27 cellular contexts compared by ENCODE assay signal in the genomic region with DNA sequence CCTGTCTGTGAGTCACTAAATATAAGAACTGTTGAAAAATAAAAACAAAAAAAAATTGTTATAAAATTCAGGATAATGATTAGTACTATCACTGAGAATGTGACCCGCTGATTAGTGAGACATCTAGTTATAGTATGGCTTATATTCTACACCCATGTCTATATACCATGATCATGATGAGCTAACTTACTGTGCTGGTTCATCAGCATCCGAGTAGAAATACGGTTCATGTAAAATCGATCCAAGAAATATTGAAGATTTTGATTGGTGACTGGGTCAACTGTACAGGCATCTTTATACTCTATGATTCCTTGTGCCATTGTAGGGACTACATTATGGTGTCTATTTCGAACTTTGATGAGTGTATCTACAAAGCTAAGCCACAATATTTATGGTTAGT. TPM values are rescaled to one million over a fixed set of nuclear protein-coding genes. Genes with fewer than 3 reads are reported as not detected.
DNase-seq lines count a peak whose midpoint lies in the region; ATAC-seq, FAIRE-seq and TF ChIP-seq lines count a peak whose summit lies in the region.
"Had no signal": no experiment of that assay in that cellular context is flagged by ENCODE, and none has a peak within 500 bp of the region (broad histone marks: within the 10 kb centered on the region; RNA-seq: fewer than 3 reads in every experiment).

No MANE protein-coding gene starts in this region.

- WGBS in adrenal gland, 4 donors, result 45 to 69% (median 62%) methylated on average over 5 of the region's 5 CpGs
- 87 to 93% methylated on average over 5 of the region's 5 CpGs for WGBS in pancreas, 2 donors

- DNase-seq in adrenal gland, result no peak
- DNase-seq in pancreas, result no peak
- no peak for DNase-seq in thoracic aorta (ENCODE audit: low spot score)
- DNase-seq in T1000 (lab: John Stamatoyannopoulos, UW), result no peak
- no peak for DNase-seq in frontal cortex (ENCODE audit: low spot score in 2 of 2)
- DNase-seq: activated CD4-positive, alpha-beta T cell treated with anti-CD3 and anti-CD28 coated beads, Interleukin-2, amount 50 U/mL, for 1 hour; activated naive CD8-positive, alpha-beta T cell treated with anti-CD3 and anti-CD28 coated beads, Interleukin-2, amount 10 ng/mL, durations not matched to agents 7 days and 5 days; DND-41; endodermal cell; KBM-7; mesendoderm; MM.1S; naive thymus-derived CD4-positive, alpha-beta T cell; NCI-H1417 treated with DMSO at 0.1 percent for 48 hours; NCI-H2081 treated with DMSO at 0.1 percent for 48 hours; NCI-H345; NCI-H774; occipital lobe; RPMI8226; SK-N-SH; T-helper 2 cell had no signal

- intact Hi-C loops in adrenal gland (cut with DNase I), result no loop called here
- intact Hi-C loops in pancreas (cut with DNase I), result loop anchor here in 1 of 3 donors (10.0 kb wide), 1 partner anchor 48 kb away; no protein-coding TSS in a partner anchor

- H3K36me3 ChIP-seq in adrenal gland (replicated peaks in 1 of 2) (peaks cover 4 to 70% of the 10 kb centered on the region in 2 donors), duodenal mucosa (ENCODE audit: control insufficient read depth in 1 of 2, insufficient read depth in 2 of 2, low read length in 2 of 2) (peaks cover 35 to 59% of the 10 kb centered on the region in 2 donors), pancreas (peaks cover 0 to 81% (median 10%) of the 10 kb centered on the region in 3 donors), thoracic aorta (peaks cover 50% of the 10 kb centered on the region)
- H3K36me3 ChIP-seq: BLaER1 treated with 17β-estradiol and CSF1 and Interleukin-3, amounts not matched to agents 10 nM and 100 nM had no signal

- H3K9me3 ChIP-seq in adrenal gland (replicated peaks in 1 of 3) (no peaks in the 10 kb centered on the region), duodenal mucosa (ENCODE audit: control insufficient read depth in 1 of 2, low read length in 2 of 2) (no peaks in the 10 kb centered on the region), pancreas (no peaks in the 10 kb centered on the region), thoracic aorta (no peaks in the 10 kb centered on the region)
- H3K9me3 ChIP-seq: SK-N-SH had no signal

- H3K4me3 ChIP-seq in adrenal gland (peak overlapping the region in 3 of 4 donors; percentile 35 to 88 (median 60)), duodenal mucosa (ENCODE audit: low read depth in 1 of 2, low read length in 2 of 2) (peak overlapping the region; percentile 85 to 96), pancreas (peak overlapping the region in 2 of 4 donors; percentile 5 to 89), thoracic aorta (peak overlapping the region; percentile 90)
- H3K4me3 ChIP-seq: BLaER1 treated with 17β-estradiol and CSF1 and Interleukin-3, amounts not matched to agents 10 nM and 100 nM had no signal

- ATAC-seq in pancreas, result no peak
- no peak for ATAC-seq in thoracic aorta (ENCODE audit: insufficient number of reproducible peaks, low FRiP score, low read depth)
- ATAC-seq in HG03097 (IDR thresholded peaks at IDR 0.05; ENCODE audit: low FRiP score, unreplicated experiment), result no peak
- ATAC-seq in activated CD4-positive, CD25-positive, alpha-beta regulatory T cell treated with anti-CD3 and anti-CD28 coated beads, Interleukin-2, amount 50 U/mL, for 24 hours, result no peak
- ATAC-seq: naive thymus-derived CD4-positive, alpha-beta T cell; sciatic nerve had no signal

- FAIRE-seq in pancreas (lab: Jason Lieb, UNC), result peak; percentile 23
- no peak for FAIRE-seq in frontal cortex (lab: Jason Lieb, UNC)
- FAIRE-seq: H54 had no signal

- peak overlapping the region in 1 of 2 donors; percentile 8 for H3K9ac ChIP-seq in duodenal mucosa (ENCODE audit: low read depth in 1 of 2, low read length in 2 of 2)
- H3K9ac ChIP-seq: BLaER1 treated with 17β-estradiol and CSF1 and Interleukin-3, amounts not matched to agents 10 nM and 100 nM; SK-N-SH had no signal

- TF ChIP-seq CTCF in adrenal gland (IDR thresholded peaks at IDR 0.05) (no peak), pancreas (IDR thresholded peaks at IDR 0.05) (no peak), thoracic aorta (IDR thresholded peaks at IDR 0.05) (no peak)

- TF ChIP-seq POLR2A in adrenal gland (IDR thresholded peaks at IDR 0.05), result peak in 1 of 2 donors; percentile 29

- H3K4me1 ChIP-seq in adrenal gland (replicated peaks in 1 of 2), result peaks cover 39 to 72% of the 10 kb centered on the region in 2 donors
- peaks cover 11 to 15% of the 10 kb centered on the region in 2 donors for H3K4me1 ChIP-seq in duodenal mucosa (ENCODE audit: control insufficient read depth in 1 of 2, insufficient read depth in 2 of 2, low read length in 2 of 2)
- peaks cover 15 to 52% (median 51%) of the 10 kb centered on the region in 3 donors for H3K4me1 ChIP-seq in pancreas
- H3K4me1 ChIP-seq in thoracic aorta (ENCODE audit: control insufficient read depth in 1 of 2, low read depth in 2 of 2), result peaks cover 36 to 46% of the 10 kb centered on the region in 2 donors

- H3K27me3 ChIP-seq in adrenal gland (no peaks in the 10 kb centered on the region), duodenal mucosa (ENCODE audit: control insufficient read depth in 1 of 2, insufficient read depth in 2 of 2, low read length in 2 of 2) (no peaks in the 10 kb centered on the region), pancreas (no peaks in the 10 kb centered on the region), thoracic aorta (replicated peaks; ENCODE audit: insufficient read depth) (no peaks in the 10 kb centered on the region)

- H3K27ac ChIP-seq in adrenal gland (peak overlapping the region in 4 of 5 donors; percentile 81 to 97 (median 88)), duodenal mucosa (ENCODE audit: low read depth, low read length) (no peak overlapping the region), pancreas (peak overlapping the region in 2 of 4 donors; percentile 97 to 98), thoracic aorta (peak overlapping the region in 1 of 2 donors; percentile 4)
- H3K27ac ChIP-seq: BLaER1 treated with 17β-estradiol and CSF1 and Interleukin-3, amounts not matched to agents 10 nM and 100 nM had no signal

RNA-seq across cellular contexts. Expression of a gene that starts 3.7 kb away (rescaled TPM):
- total RNA-seq in adrenal gland (100 to 1,000 TPM; 211 to 690 (median 445) TPM), pancreas (100 to 1,000 TPM in 1 of 6 donors, 10 to 100 TPM in 5; 20.4 to 679 (median 53.0) TPM), thoracic aorta (100 to 1,000 TPM in 1 of 2 donors, 10 to 100 TPM in 1; 79.5 to 316 TPM), frontal cortex (2.9 TPM)
- polyA plus RNA-seq in adrenal gland (100 to 1,000 TPM in 1 of 3 donors, 10 to 100 TPM in 2; 79.4 to 323 (median 82.0) TPM), pancreas (10 to 100 TPM; 71.3 to 71.7 TPM)
- polyA plus RNA-seq: naive thymus-derived CD4-positive, alpha-beta T cell had no signal
